ENCODE assay signal across 24 cellular contexts in genomic region chr7:25295404-25295803, GRCh38.
A peak's percentile ranks its signal among the peaks of the same experiment; 100 is the strongest.
DNase-seq lines count a peak whose midpoint lies in the region; FAIRE-seq and TF ChIP-seq lines count a peak whose summit lies in the region.
"Had no signal": no experiment of that assay in that cellular context is flagged by ENCODE, and none has a peak within 500 bp of the region (broad histone marks: within the 10 kb centered on the region; RNA-seq: fewer than 3 reads in every experiment).

No MANE protein-coding gene starts in this region.

- H3K4me1 ChIP-seq in HEK293 (ENCODE audit: control insufficient read depth, insufficient read depth, low read length) = no peaks in the 10 kb centered on the region
- H3K4me1 ChIP-seq: BE2C, BLaER1 had no signal

- POLR2A ChIA-PET in HEK293 (lab: Yijun Ruan, JAX) = no interaction called here
- POLR2A ChIA-PET in RWPE1 (lab: Yijun Ruan, JAX; ENCODE audit: low non-redundant PET) = no interaction called here

- H3K36me3 ChIP-seq in HEK293 (ENCODE audit: control insufficient read depth in 2 of 2, insufficient read depth in 1 of 2, low read length in 2 of 2) = no peaks in the 10 kb centered on the region
- H3K36me3 ChIP-seq: BE2C, BLaER1 had no signal

- H3K4me3 ChIP-seq in HEK293 (ENCODE audit: low read depth, low read length) = no peak overlapping the region
- H3K4me3 ChIP-seq: BLaER1 had no signal

- TF ChIP-seq CTCF in HEK293 (tag by site-specific recombination; IDR thresholded peaks at IDR 0.05) (no peak), RWPE1 (conservative IDR thresholded peaks at IDR 0.05; ENCODE audit: low read depth) (no peak)

- DNase-seq in RWPE1 (ENCODE audit: low spot score) (no peak), NCI-H1048 (lab: John Stamatoyannopoulos, UW) (no peak)
- no peak for DNase-seq in stimulated activated CD4-positive, alpha-beta T cell treated with anti-CD3 and anti-CD28 coated beads, Interleukin-4, amount 100 ng/mL, for 1 hour
- DNase-seq: 8988T; ACHN; BE2C; C1 segment of cervical spinal cord; CD4-positive, alpha-beta memory T cell; CD4-positive, CD25-positive, alpha-beta regulatory T cell; CD8-positive, alpha-beta memory T cell; COR-L47; DMS 273 treated with DMSO at 0.1 percent for 48 hours; DMS153; DMS53; DMS79; DND-41; EL; GF-D8 had no signal

- CTCF ChIA-PET in HEK293 (lab: Yijun Ruan, JAX) (interaction anchor here (0.6 to 0.7 kb wide), 2 partner anchors 16 to 97 kb away, joined by 4 to 5 read pairs; no protein-coding TSS in a partner anchor), RWPE1 (lab: Yijun Ruan, JAX) (no interaction called here)

- no peak overlapping the region for H3K27ac ChIP-seq in HEK293 (ENCODE audit: extremely low read depth, low read depth, low read length)
- no peak overlapping the region for H3K27ac ChIP-seq in RWPE1
- H3K27ac ChIP-seq: BLaER1 had no signal

- peak; percentile 26 for FAIRE-seq in endometrium (lab: Jason Lieb, UNC)
- FAIRE-seq: A204.1, GM12891, GM19239 had no signal

- no peaks in the 10 kb centered on the region for H3K9me3 ChIP-seq in HEK293 (ENCODE audit: control insufficient read depth, insufficient read depth, low read depth, low read length)
- H3K9me3 ChIP-seq: BE2C had no signal

TF ChIP-seq in HEK293, 187 proteins besides CTCF, POLR2A, EP300 and RAD21:
- TF ChIP-seq ZNF10 (tag by site-specific recombination; IDR thresholded peaks at IDR 0.05) (no peak), ZSCAN5A (tag by site-specific recombination; IDR thresholded peaks at IDR 0.05) (no peak), ZNF350 (tag by site-specific recombination; IDR thresholded peaks at IDR 0.05) (no peak), BCL6B (tag by site-specific recombination; IDR thresholded peaks at IDR 0.05) (0 out of 2 replicates have a peak, but pooled peaks have one; percentile 28), FEZF1 (tag by site-specific recombination; IDR thresholded peaks at IDR 0.05) (peak; percentile 64), PRDM6 (tag by site-specific recombination; IDR thresholded peaks at IDR 0.05) (peak; percentile 51), HIC1 (tag by site-specific recombination; IDR thresholded peaks at IDR 0.05) (peak; percentile 27; the same call in 1 of the 2 replicates), TRIM28 (IDR thresholded peaks at IDR 0.05; ENCODE audit: borderline replicate concordance, low read length) (no peak)
